In the genomic region with DNA sequence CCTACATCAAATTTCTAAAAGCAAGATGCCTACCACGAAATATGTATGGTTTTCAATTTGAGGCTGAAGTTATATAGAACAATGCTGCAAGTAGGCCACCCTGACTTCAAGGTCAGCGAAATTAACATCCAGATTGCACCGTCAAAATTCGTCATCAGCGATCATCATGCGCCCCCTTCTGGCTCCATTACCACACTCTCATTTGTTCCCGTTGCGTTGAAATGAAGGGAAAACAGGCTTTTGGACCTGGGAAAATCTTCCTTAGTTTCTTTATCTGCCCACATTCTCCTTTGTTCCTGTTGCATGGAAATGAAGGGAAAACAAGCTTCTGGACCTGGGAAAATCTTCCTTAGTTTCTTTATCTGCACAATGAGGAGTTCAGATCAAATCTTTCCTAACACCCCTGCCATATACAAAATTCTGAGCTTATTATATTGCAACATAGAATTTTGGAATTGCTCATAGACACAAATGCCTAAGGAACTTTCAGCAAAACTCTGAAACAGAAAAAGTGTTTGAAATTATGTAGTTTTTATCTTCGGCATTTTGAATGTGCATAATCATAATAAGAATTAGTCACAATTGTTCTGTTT, we compare ENCODE assay signal across 8 cellular contexts.
DNase-seq lines count a peak whose midpoint lies in the region; ATAC-seq and TF ChIP-seq lines count a peak whose summit lies in the region.

No MANE protein-coding gene starts in this region.

- no peaks in the 10 kb centered on the region for H3K36me3 ChIP-seq in Caco-2 (ENCODE audit: control insufficient read depth, insufficient read depth, low read length)
- H3K36me3 ChIP-seq in Karpas-422 (ENCODE audit: insufficient read depth, low read length) = no peaks in the 10 kb centered on the region
- H3K36me3 ChIP-seq in mucosa of descending colon (ENCODE audit: low read depth) = no peaks in the 10 kb centered on the region

- POLR2A ChIA-PET in Caco-2 (lab: Charles Lee) = no interaction called here

- no peaks in the 10 kb centered on the region for H4K20me1 ChIP-seq in Karpas-422 (ENCODE audit: insufficient read depth, low read depth, low read length)

- H3K9me3 ChIP-seq in Caco-2 = no peaks in the 10 kb centered on the region
- H3K9me3 ChIP-seq in Karpas-422 (ENCODE audit: low read length) = no peaks in the 10 kb centered on the region
- H3K9me3 ChIP-seq in mucosa of descending colon = no peaks in the 10 kb centered on the region

- no peaks in the 10 kb centered on the region for H3K36me3 Mint-ChIP-seq in Caco-2 (ENCODE audit: insufficient read depth, unreplicated experiment)

- H3K4me3 Mint-ChIP-seq in Caco-2 (ENCODE audit: unreplicated experiment) = no peak overlapping the region

- no peaks in the 10 kb centered on the region for H3K9me3 Mint-ChIP-seq in Caco-2 (ENCODE audit: unreplicated experiment)

- no TSS peak for BruUV-seq in Caco-2 (replicated peaks; lab: Mats Ljungman, UMichigan)

- H3K27me3 ChIP-seq in Caco-2 (replicated peaks; ENCODE audit: control insufficient read depth, insufficient read depth, low read length) (no peaks in the 10 kb centered on the region), Karpas-422 (ENCODE audit: low read length) (no peaks in the 10 kb centered on the region)

- H3K9ac ChIP-seq in Karpas-422 (ENCODE audit: low read length) = no peak overlapping the region

- H3K4me1 ChIP-seq in Caco-2 (no peaks in the 10 kb centered on the region), Karpas-422 (ENCODE audit: low read length) (peaks cover 7% of the 10 kb centered on the region; the same call in 1 of the 2 replicates), mucosa of descending colon (ENCODE audit: low read depth) (no peaks in the 10 kb centered on the region)

- H3K4me2 ChIP-seq in Karpas-422 (ENCODE audit: low read depth, low read length, poor library complexity, severe bottlenecking) = no peak overlapping the region

- H3K27ac ChIP-seq in Karpas-422 (ENCODE audit: low read length) = no peak overlapping the region

- H3K27me3 Mint-ChIP-seq in Caco-2 (ENCODE audit: insufficient read depth, unreplicated experiment) = peaks cover 31% of the 10 kb centered on the region

- ATAC-seq in mucosa of descending colon (peak; percentile 52), GM21717 (IDR thresholded peaks at IDR 0.05; ENCODE audit: unreplicated experiment) (no peak)

- no peak overlapping the region for H2AFZ ChIP-seq in Karpas-422 (ENCODE audit: low read length)

- peak; percentile 89 to 91 for TF ChIP-seq CTCF in Caco-2 (IDR thresholded peaks at IDR 0.05; ENCODE audit: insufficient read depth in 1 of 2, low read depth in 1 of 2, low read length in 1 of 2, severe bottlenecking in 1 of 2, unreplicated experiment in 1 of 2)
- peak; percentile 26 for TF ChIP-seq CTCF in mucosa of descending colon (IDR thresholded peaks at IDR 0.05)

- H3K27ac Mint-ChIP-seq in Caco-2 (ENCODE audit: unreplicated experiment) = no peak overlapping the region

- H3K4me1 Mint-ChIP-seq in Caco-2 (ENCODE audit: low read depth, unreplicated experiment) = no peaks in the 10 kb centered on the region

- CTCF ChIA-PET in Caco-2 (lab: Charles Lee) = no interaction called here

- no peaks in the 10 kb centered on the region for H3K79me2 ChIP-seq in Karpas-422 (ENCODE audit: low read length)

- no peaks in the 10 kb centered on the region for H3K9me2 ChIP-seq in Karpas-422 (replicated peaks; ENCODE audit: insufficient read depth, low read length)

- DNase-seq in Caco-2 (peak; percentile 53 to 66), Karpas-422 (peak; percentile 74), mucosa of descending colon (peak in 2 of 3 donors; percentile 57 to 78), dedifferentiated amniotic fluid mesenchymal stem cell (ENCODE audit: extremely low spot score) (no peak)
- peak; percentile 60 for DNase-seq in activated CD4-positive, alpha-beta T cell treated with anti-CD3 and anti-CD28 coated beads, Interleukin-2, amount 50 U/mL, for 1 hour
- peak; percentile 55 for DNase-seq in effector CD4-positive, alpha-beta T cell
- peak; percentile 19 to 45 for DNase-seq in stimulated activated CD8-positive, alpha-beta memory T cell treated with anti-CD3 and anti-CD28 coated beads, Interleukin-4, amount 100 ng/mL, for 4 hours (ENCODE audit: low read depth in 2 of 2, low spot score in 1 of 2)

- no peak overlapping the region for H3K4me3 ChIP-seq in Caco-2 (ENCODE audit: low read depth, low read length)
- H3K4me3 ChIP-seq in Karpas-422 (ENCODE audit: low read length) = no peak overlapping the region
- H3K4me3 ChIP-seq in mucosa of descending colon = no peak overlapping the region

- intact Hi-C loops in Caco-2 (cut with micrococcal nuclease; ENCODE audit: unreplicated experiment) = loop anchor here (1.0 to 5.0 kb wide), 3 partner anchors 98 to 476 kb away; a partner anchor contains a TSS
- intact Hi-C loops in mucosa of descending colon (cut with DNase I, micrococcal nuclease) = loop anchor here in 1 of 2 donors (5.0 kb wide), 1 partner anchor 261 kb away; no protein-coding TSS in a partner anchor
